12 cellular contexts compared by ENCODE assay signal in the genomic region with DNA sequence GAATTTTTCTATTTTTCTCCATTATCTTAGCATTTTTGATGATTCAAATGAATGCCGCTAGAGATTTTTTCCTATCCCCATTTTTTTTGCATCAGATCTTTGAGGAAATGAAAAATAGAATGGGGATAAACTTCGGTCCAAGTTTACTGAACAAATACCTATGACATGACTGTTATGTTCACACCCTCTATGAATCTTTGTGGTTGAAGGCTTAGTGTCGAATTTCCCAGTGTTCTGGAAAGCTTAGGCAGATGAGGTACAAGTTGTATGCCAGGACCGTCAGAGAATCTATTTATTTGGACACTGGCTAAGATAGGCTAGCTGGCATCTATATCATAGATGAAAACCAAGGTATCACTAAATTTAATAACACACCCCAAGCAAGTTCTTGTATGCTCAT.
DNase-seq lines count a peak whose midpoint lies in the region; ATAC-seq and TF ChIP-seq lines count a peak whose summit lies in the region.
"Had no signal": no experiment of that assay in that cellular context is flagged by ENCODE, and none has a peak within 500 bp of the region (broad histone marks: within the 10 kb centered on the region; RNA-seq: fewer than 3 reads in every experiment).

No MANE protein-coding gene starts in this region.

- no peaks in the 10 kb centered on the region for H3K9me2 ChIP-seq in GM23248 (ENCODE audit: insufficient read depth)

- no peak for ATAC-seq in activated T-cell treated with anti-CD3 and anti-CD28 coated beads, Interleukin-2, amount 50 U/mL, for 4 hours
- ATAC-seq: activated CD8-positive, alpha-beta memory T cell treated with anti-CD3 and anti-CD28 coated beads, Interleukin-2, amount 10 ng/mL, durations not matched to agents 7 days and 5 days had no signal

- H3K27me3 ChIP-seq in GM23248 (replicated peaks; ENCODE audit: insufficient read depth) (no peaks in the 10 kb centered on the region), skeletal muscle satellite cell (ENCODE audit: control insufficient read depth, insufficient read depth, low read length) (no peaks in the 10 kb centered on the region)
- H3K27me3 ChIP-seq: suprapubic skin had no signal

- peak overlapping the region; percentile 33; the same call in 1 of the 2 replicates for H3K4me3 ChIP-seq in GM23248
- peak overlapping the region; percentile 26 for H3K4me3 ChIP-seq in skeletal muscle satellite cell (ENCODE audit: low read length)
- H3K4me3 ChIP-seq: suprapubic skin had no signal

- H3K27ac Mint-ChIP-seq in T-helper 2 cell treated with Interferon-gamma antibody and Interleukin-4, amounts not matched to agents 5 μg/mL and 100 μg/mL, for 36 hours, result no peak overlapping the region
- H3K27ac Mint-ChIP-seq: activated CD8-positive, alpha-beta memory T cell treated with anti-CD3 and anti-CD28 coated beads, Interleukin-2, amount 10 ng/mL, durations not matched to agents 7 days and 5 days; activated naive CD8-positive, alpha-beta T cell treated with anti-CD3 and anti-CD28 coated beads, Interleukin-2, amount 10 ng/mL, durations not matched to agents 7 days and 5 days had no signal

- no peak overlapping the region for H2AFZ ChIP-seq in GM23248

- H3K4me1 ChIP-seq in GM23248 (ENCODE audit: insufficient read depth) (peaks cover 30% of the 10 kb centered on the region), skeletal muscle satellite cell (ENCODE audit: control insufficient read depth, insufficient read depth, low read length) (peaks cover 30% of the 10 kb centered on the region)
- H3K4me1 ChIP-seq: suprapubic skin had no signal

- WGBS in GM23248 (ENCODE audit: low coverage in 1 of 2, low lambda C conversion rate in 2 of 2, missing lambda C conversion rate in 2 of 2), 2 experiments, result 1% methylated on average over 4 of the region's 4 CpGs

- DNase-seq in GM23248 (peak; percentile 92), RWPE1 (ENCODE audit: low spot score) (peak; percentile 81), fibroblast of gingiva (ENCODE audit: low read depth) (peak; percentile 93), NCI-H345 treated with DMSO at 0.1 percent for 48 hours (lab: John Stamatoyannopoulos, UW; ENCODE audit: unreplicated experiment) (no peak), NCI-H1694 treated with DMSO at 0.1 percent for 48 hours (lab: John Stamatoyannopoulos, UW) (no peak)
- no peak for DNase-seq in T-helper 2 cell treated with Interferon-gamma antibody and Interleukin-4, amounts not matched to agents 5 μg/mL and 100 μg/mL, for 36 hours (ENCODE audit: low spot score)
- DNase-seq in activated T-cell treated with anti-CD3 and anti-CD28 coated beads, Interleukin-2, amount 50 U/mL, for 4 hours, result no peak
- DNase-seq: activated CD8-positive, alpha-beta memory T cell treated with anti-CD3 and anti-CD28 coated beads, Interleukin-2, amount 10 ng/mL, durations not matched to agents 7 days and 5 days; activated naive CD8-positive, alpha-beta T cell treated with anti-CD3 and anti-CD28 coated beads, Interleukin-2, amount 10 ng/mL, durations not matched to agents 7 days and 5 days; effector CD8-positive, alpha-beta T cell had no signal

- CTCF ChIA-PET in RWPE1 (lab: Yijun Ruan, JAX), result interaction anchor here (0.6 to 1.8 kb wide), 2 partner anchors 65 to 604 kb away, joined by 3 to 6 read pairs; no protein-coding TSS in a partner anchor

- H3K4me3 Mint-ChIP-seq in T-helper 2 cell treated with Interferon-gamma antibody and Interleukin-4, amounts not matched to agents 5 μg/mL and 100 μg/mL, for 36 hours, result no peak overlapping the region
- no peak overlapping the region for H3K4me3 Mint-ChIP-seq in activated T-cell treated with anti-CD3 and anti-CD28 coated beads, Interleukin-2, amount 50 U/mL, for 4 hours
- H3K4me3 Mint-ChIP-seq: activated CD8-positive, alpha-beta memory T cell treated with anti-CD3 and anti-CD28 coated beads, Interleukin-2, amount 10 ng/mL, durations not matched to agents 7 days and 5 days; activated naive CD8-positive, alpha-beta T cell treated with anti-CD3 and anti-CD28 coated beads, Interleukin-2, amount 10 ng/mL, durations not matched to agents 7 days and 5 days had no signal

- H3K9me3 ChIP-seq in GM23248 (ENCODE audit: low read depth) (no peaks in the 10 kb centered on the region), skeletal muscle satellite cell (replicated peaks; ENCODE audit: low read length) (no peaks in the 10 kb centered on the region)
- H3K9me3 ChIP-seq: suprapubic skin had no signal

- peaks cover 28% of the 10 kb centered on the region for H3F3A ChIP-seq in GM23248 (ENCODE audit: insufficient read depth)

- TF ChIP-seq CTCF in RWPE1 (conservative IDR thresholded peaks at IDR 0.05; ENCODE audit: low read depth), result no peak

- H3K79me2 ChIP-seq in GM23248 (ENCODE audit: insufficient read depth), result no peaks in the 10 kb centered on the region

- H3K9me3 Mint-ChIP-seq in T-helper 2 cell treated with Interferon-gamma antibody and Interleukin-4, amounts not matched to agents 5 μg/mL and 100 μg/mL, for 36 hours, result no peaks in the 10 kb centered on the region
- no peaks in the 10 kb centered on the region for H3K9me3 Mint-ChIP-seq in activated T-cell treated with anti-CD3 and anti-CD28 coated beads, Interleukin-2, amount 50 U/mL, for 4 hours
- H3K9me3 Mint-ChIP-seq: activated naive CD8-positive, alpha-beta T cell treated with anti-CD3 and anti-CD28 coated beads, Interleukin-2, amount 10 ng/mL, durations not matched to agents 7 days and 5 days had no signal

- no peak overlapping the region for H3K9ac ChIP-seq in GM23248
- H3K9ac ChIP-seq in skeletal muscle satellite cell (ENCODE audit: low read depth, low read length), result peak overlapping the region; percentile 60

- POLR2A ChIA-PET in RWPE1 (lab: Yijun Ruan, JAX; ENCODE audit: low non-redundant PET), result no interaction called here

- H3K4me2 ChIP-seq in GM23248 (ENCODE audit: unreplicated experiment) (peak overlapping the region; percentile 59), skeletal muscle satellite cell (ENCODE audit: low read length) (peak overlapping the region; percentile 55)

- H3K4me1 Mint-ChIP-seq in T-helper 2 cell treated with Interferon-gamma antibody and Interleukin-4, amounts not matched to agents 5 μg/mL and 100 μg/mL, for 36 hours (ENCODE audit: low read depth), result no peaks in the 10 kb centered on the region
- no peaks in the 10 kb centered on the region for H3K4me1 Mint-ChIP-seq in activated T-cell treated with anti-CD3 and anti-CD28 coated beads, Interleukin-2, amount 50 U/mL, for 4 hours (ENCODE audit: low read depth)
- H3K4me1 Mint-ChIP-seq: activated CD8-positive, alpha-beta memory T cell treated with anti-CD3 and anti-CD28 coated beads, Interleukin-2, amount 10 ng/mL, durations not matched to agents 7 days and 5 days; activated naive CD8-positive, alpha-beta T cell treated with anti-CD3 and anti-CD28 coated beads, Interleukin-2, amount 10 ng/mL, durations not matched to agents 7 days and 5 days had no signal

- peak overlapping the region; percentile 59 for H3K27ac ChIP-seq in GM23248
- H3K27ac ChIP-seq in RWPE1, result no peak overlapping the region
- H3K27ac ChIP-seq: suprapubic skin had no signal

- no peaks in the 10 kb centered on the region for H3K27me3 Mint-ChIP-seq in T-helper 2 cell treated with Interferon-gamma antibody and Interleukin-4, amounts not matched to agents 5 μg/mL and 100 μg/mL, for 36 hours (ENCODE audit: low read depth)
- no peaks in the 10 kb centered on the region for H3K27me3 Mint-ChIP-seq in activated T-cell treated with anti-CD3 and anti-CD28 coated beads, Interleukin-2, amount 50 U/mL, for 4 hours (ENCODE audit: low read depth)
- H3K27me3 Mint-ChIP-seq: activated CD8-positive, alpha-beta memory T cell treated with anti-CD3 and anti-CD28 coated beads, Interleukin-2, amount 10 ng/mL, durations not matched to agents 7 days and 5 days; activated naive CD8-positive, alpha-beta T cell treated with anti-CD3 and anti-CD28 coated beads, Interleukin-2, amount 10 ng/mL, durations not matched to agents 7 days and 5 days had no signal

- no peaks in the 10 kb centered on the region for H4K20me1 ChIP-seq in GM23248 (ENCODE audit: insufficient read depth)

- no peaks in the 10 kb centered on the region for H3K36me3 Mint-ChIP-seq in T-helper 2 cell treated with Interferon-gamma antibody and Interleukin-4, amounts not matched to agents 5 μg/mL and 100 μg/mL, for 36 hours (ENCODE audit: low read depth)
- no peaks in the 10 kb centered on the region for H3K36me3 Mint-ChIP-seq in activated T-cell treated with anti-CD3 and anti-CD28 coated beads, Interleukin-2, amount 50 U/mL, for 4 hours (ENCODE audit: insufficient read depth)
- H3K36me3 Mint-ChIP-seq: activated CD8-positive, alpha-beta memory T cell treated with anti-CD3 and anti-CD28 coated beads, Interleukin-2, amount 10 ng/mL, durations not matched to agents 7 days and 5 days; activated naive CD8-positive, alpha-beta T cell treated with anti-CD3 and anti-CD28 coated beads, Interleukin-2, amount 10 ng/mL, durations not matched to agents 7 days and 5 days had no signal

- in situ Hi-C loops in GM23248 (cut with MboI), result no loop called here

- H3K36me3 ChIP-seq in GM23248 (ENCODE audit: low read depth) (no peaks in the 10 kb centered on the region), skeletal muscle satellite cell (ENCODE audit: insufficient read depth, low read length) (no peaks in the 10 kb centered on the region)
- H3K36me3 ChIP-seq: suprapubic skin had no signal

Comparison
In these comparisons a context has a peak if more than half of its experiments do, and no peak if none do; other contexts are left out.
1. DNase-seq: peak in GM23248 (single experiment), RWPE1 (single experiment) and fibroblast of gingiva (single experiment); none in NCI-H345 treated with DMSO at 0.1 percent for 48 hours (single experiment), T-helper 2 cell treated with Interferon-gamma antibody and Interleukin-4, amounts not matched to agents 5 μg/mL and 100 μg/mL, for 36 hours (single experiment), NCI-H1694 treated with DMSO at 0.1 percent for 48 hours (single experiment) and activated T-cell treated with anti-CD3 and anti-CD28 coated beads, Interleukin-2, amount 50 U/mL, for 4 hours (single experiment).